2 cellular contexts compared by ENCODE assay signal in genomic region chr21:25626752-25627151, GRCh38.
TF ChIP-seq lines count a peak whose summit lies in the region.

No MANE protein-coding gene starts in this region.

TF ChIP-seq in liver, 16 proteins besides CTCF, POLR2A, EP300 and RAD21:
- TF ChIP-seq HNF4G (IDR thresholded peaks at IDR 0.05), result no peak
- no peak for TF ChIP-seq JUND (IDR thresholded peaks at IDR 0.05)
- no peak for TF ChIP-seq GABPA (IDR thresholded peaks at IDR 0.05 in 1 of 2, conservative IDR thresholded peaks at IDR 0.05 in 1 of 2)
- no peak for TF ChIP-seq TAF1 (conservative IDR thresholded peaks at IDR 0.05)
- TF ChIP-seq REST (IDR thresholded peaks at IDR 0.05), result no peak
- peak; percentile 50 for TF ChIP-seq NR2F2 (IDR thresholded peaks at IDR 0.05)
- no peak for TF ChIP-seq ZBTB33 (IDR thresholded peaks at IDR 0.05)

TF ChIP-seq in HepG2, 621 proteins besides CTCF, POLR2A, EP300 and RAD21:
- TF ChIP-seq NFKB2 (CRISPR knock-in tag; IDR thresholded peaks at IDR 0.05; ENCODE audit: borderline replicate concordance) (no peak), TCF7 (IDR thresholded peaks at IDR 0.05; ENCODE audit: low read depth) (no peak), CHCHD3 (CRISPR knock-in tag; IDR thresholded peaks at IDR 0.05) (no peak)
